8 cellular contexts compared by ENCODE assay signal in genomic region chr2:98396745-98397355, GRCh38. TPM values are rescaled to one million over a fixed set of nuclear protein-coding genes. Genes with fewer than 3 reads are reported as not detected.
"Had no signal": no experiment of that assay in that cellular context is flagged by ENCODE, and none has a peak within 500 bp of the region (broad histone marks: within the 10 kb centered on the region; RNA-seq: fewer than 3 reads in every experiment).

No MANE protein-coding gene starts in this region.

- H3K4me1 Mint-ChIP-seq: IgD-negative memory B cell had no signal

- H3K27ac ChIP-seq: HL-60 had no signal

- DNase-seq: H9, HCEC 1CT, KBM-7 had no signal

- H3K27ac Mint-ChIP-seq: GM23338, IgD-negative memory B cell had no signal

- H3K36me3 Mint-ChIP-seq: IgD-negative memory B cell had no signal

- H3K4me3 ChIP-seq: GM23338 had no signal

- H3K9me3 Mint-ChIP-seq: GM23338 had no signal

- ATAC-seq: GM23338, HepG2 had no signal

- H3K4me3 Mint-ChIP-seq: GM23338, H9, IgD-negative memory B cell had no signal

RNA-seq across cellular contexts. Expression of gene CNGA3, which starts 50.6 kb away (rescaled TPM):
- total RNA-seq: GM23338, H9, HepG2, HT1080 had no signal
- polyA plus RNA-seq: GM23338, HepG2, IgD-negative memory B cell had no signal
